In genomic region chr18:69885841-69886531, GRCh38 we compare ENCODE assay signal across 10 cellular contexts.
A peak's percentile ranks its signal among the peaks of the same experiment; 100 is the strongest.
DNase-seq lines count a peak whose midpoint lies in the region; ATAC-seq and TF ChIP-seq lines count a peak whose summit lies in the region.
"Had no signal": no experiment of that assay in that cellular context is flagged by ENCODE, and none has a peak within 500 bp of the region (broad histone marks: within the 10 kb centered on the region; RNA-seq: fewer than 3 reads in every experiment).

No MANE protein-coding gene starts in this region.

- peak overlapping the region in 2 of 10 donors; percentile 36 to 89 for H3K4me3 Mint-ChIP-seq in naive thymus-derived CD4-positive, alpha-beta T cell

- no peaks in the 10 kb centered on the region for H3K9me3 ChIP-seq in naive thymus-derived CD4-positive, alpha-beta T cell (ENCODE audit: control insufficient read depth in 2 of 3, low read length in 3 of 3)
- H3K9me3 ChIP-seq in upper lobe of right lung = no peaks in the 10 kb centered on the region

- no peak overlapping the region for H3K27ac ChIP-seq in naive thymus-derived CD4-positive, alpha-beta T cell (ENCODE audit: low read depth, low read length)
- H3K27ac ChIP-seq in substantia nigra (ENCODE audit: low read depth, low read length, poor library complexity, severe bottlenecking) (no peak overlapping the region), upper lobe of right lung (no peak overlapping the region)
- H3K27ac ChIP-seq: cardiac muscle cell had no signal

- DNase-seq in naive thymus-derived CD4-positive, alpha-beta T cell = peak in 1 of 9 donors; percentile 50
- no peak for DNase-seq in glomerular visceral epithelial cell (ENCODE audit: extremely low spot score)
- no peak for DNase-seq in NCI-H2171 treated with DMSO at 0.1 percent for 48 hours (lab: John Stamatoyannopoulos, UW)
- DNase-seq in substantia nigra (lab: John Stamatoyannopoulos, UW) = no peak
- no peak for DNase-seq in upper lobe of right lung
- DNase-seq: left ventricle myocardium superior had no signal

- H3K36me3 ChIP-seq in naive thymus-derived CD4-positive, alpha-beta T cell (ENCODE audit: control insufficient read depth in 2 of 3, insufficient read depth in 3 of 3, low read length in 3 of 3) = no peaks in the 10 kb centered on the region
- no peaks in the 10 kb centered on the region for H3K36me3 ChIP-seq in upper lobe of right lung
- H3K36me3 ChIP-seq: cardiac muscle cell had no signal

- peaks cover 38 to 81% (median 73%) of the 10 kb centered on the region in 7 donors for H3K4me1 Mint-ChIP-seq in naive thymus-derived CD4-positive, alpha-beta T cell

- intact Hi-C loops in naive thymus-derived CD4-positive, alpha-beta T cell (cut with micrococcal nuclease) = loop anchor here in 1 of 2 donors (1.0 kb wide), 3 partner anchors 11 to 71 kb away; no protein-coding TSS in a partner anchor
- intact Hi-C loops in upper lobe of right lung (cut with DNase I) = no loop called here

- POLR2A ChIA-PET in naive thymus-derived CD4-positive, alpha-beta T cell (lab: Charles Lee) = no interaction called here

- H3K4me1 ChIP-seq in naive thymus-derived CD4-positive, alpha-beta T cell (ENCODE audit: control insufficient read depth in 2 of 2, insufficient read depth in 2 of 2, low read length in 2 of 2) = peaks cover 4 to 28% of the 10 kb centered on the region in 2 donors
- no peaks in the 10 kb centered on the region for H3K4me1 ChIP-seq in upper lobe of right lung

- ATAC-seq in GM18867 (IDR thresholded peaks at IDR 0.05; ENCODE audit: unreplicated experiment) (peak; percentile 76), GM21737 (IDR thresholded peaks at IDR 0.05; ENCODE audit: unreplicated experiment) (peak; percentile 78), HG03575 (IDR thresholded peaks at IDR 0.05; ENCODE audit: extremely low read depth, insufficient number of reproducible peaks, low FRiP score, unreplicated experiment) (peak; percentile 57), upper lobe of right lung (no peak)
- peak; percentile 32 for ATAC-seq in naive thymus-derived CD4-positive, alpha-beta T cell
- ATAC-seq: left ventricle myocardium superior had no signal

- H3K27me3 Mint-ChIP-seq in naive thymus-derived CD4-positive, alpha-beta T cell = no peaks in the 10 kb centered on the region

- peaks cover 0 to 46% (median 31%) of the 10 kb centered on the region in 5 donors for H3K36me3 Mint-ChIP-seq in naive thymus-derived CD4-positive, alpha-beta T cell

- H3K27me3 ChIP-seq in naive thymus-derived CD4-positive, alpha-beta T cell (ENCODE audit: control insufficient read depth in 2 of 2, insufficient read depth in 2 of 2, low read length in 2 of 2) = no peaks in the 10 kb centered on the region
- H3K27me3 ChIP-seq in upper lobe of right lung = no peaks in the 10 kb centered on the region
- H3K27me3 ChIP-seq: cardiac muscle cell had no signal

- peaks cover 0 to 6% (median 1%) of the 10 kb centered on the region in 11 donors for H3K9me3 Mint-ChIP-seq in naive thymus-derived CD4-positive, alpha-beta T cell

- H3K27ac Mint-ChIP-seq in naive thymus-derived CD4-positive, alpha-beta T cell = peak overlapping the region in 6 of 9 donors; percentile 5 to 99 (median 62)

- CTCF ChIA-PET in naive thymus-derived CD4-positive, alpha-beta T cell (lab: Charles Lee) = interaction anchor here (0.5 kb wide), 1 partner anchor 58 kb away, joined by 3 read pairs; no protein-coding TSS in a partner anchor

- no peak for TF ChIP-seq CTCF in upper lobe of right lung (IDR thresholded peaks at IDR 0.05)

- no peak overlapping the region for H3K4me3 ChIP-seq in naive thymus-derived CD4-positive, alpha-beta T cell (ENCODE audit: low read length)
- H3K4me3 ChIP-seq in upper lobe of right lung = no peak overlapping the region
- H3K4me3 ChIP-seq: cardiac muscle cell had no signal
